ENCODE assay signal across 18 cellular contexts in genomic region chr13:43122706-43123268, GRCh38.
DNase-seq lines count a peak whose midpoint lies in the region; ATAC-seq and TF ChIP-seq lines count a peak whose summit lies in the region.
"Had no signal": no experiment of that assay in that cellular context is flagged by ENCODE, and none has a peak within 500 bp of the region (broad histone marks: within the 10 kb centered on the region; RNA-seq: fewer than 3 reads in every experiment).

No MANE protein-coding gene starts in this region.

- no peaks in the 10 kb centered on the region for H3K36me3 ChIP-seq in cardiac muscle cell
- H3K36me3 ChIP-seq in heart left ventricle = no peaks in the 10 kb centered on the region

- peak overlapping the region; percentile 32 for H3K27ac ChIP-seq in cardiac muscle cell
- H3K27ac ChIP-seq in heart left ventricle = no peak overlapping the region
- H3K27ac ChIP-seq: A549, C4-2B had no signal

- WGBS in heart left ventricle, 4 donors = 67 to 73% (median 69%) methylated on average over 6 of the region's 6 CpGs

- ATAC-seq in heart left ventricle = no peak
- ATAC-seq in GM18498 (IDR thresholded peaks at IDR 0.05; ENCODE audit: unreplicated experiment) = no peak
- ATAC-seq: A549, T-helper 17 cell had no signal

- no peaks in the 10 kb centered on the region for H3K27me3 ChIP-seq in cardiac muscle cell
- H3K27me3 ChIP-seq in heart left ventricle = no peaks in the 10 kb centered on the region

- DNase-seq in cardiac muscle cell (ENCODE audit: low read depth in 1 of 2, low spot score in 1 of 2) (no peak), heart left ventricle (no peak), NCI-H446 treated with DMSO at 0.1 percent for 48 hours (lab: John Stamatoyannopoulos, UW) (peak; percentile 92), cerebellum (ENCODE audit: low spot score) (peak; percentile 43), superior temporal gyrus (ENCODE audit: extremely low spot score) (peak; percentile 5), hippocampal formation (lab: John Stamatoyannopoulos, UW) (no peak)
- no peak for DNase-seq in stimulated activated CD4-positive, alpha-beta T cell treated with anti-CD3 and anti-CD28 coated beads, Interleukin-4, amount 100 ng/mL, for 24 hours
- DNase-seq: EL; H9; NCI-H1417 treated with DMSO at 0.1 percent for 48 hours; NCI-H2081 treated with DMSO at 0.1 percent for 48 hours; NCI-H510A treated with DMSO at 0.1 percent for 48 hours; NK-92 treated with Interleukin-12 subunit alpha and Interleukin-12 subunit beta, amount 100 ng/mL, for 24 hours; SHP77 treated with DMSO at 0.1 percent for 48 hours; T-helper 17 cell had no signal

- H3K4me1 ChIP-seq in cardiac muscle cell (ENCODE audit: low read depth) (peaks cover 17% of the 10 kb centered on the region), heart left ventricle (peaks cover 0 to 13% (median 8%) of the 10 kb centered on the region in 12 donors)
- H3K4me1 ChIP-seq: A549 had no signal

- TF ChIP-seq POLR2A in heart left ventricle (IDR thresholded peaks at IDR 0.05) = no peak

- H3K9me3 ChIP-seq in cardiac muscle cell (ENCODE audit: low read depth) (no peaks in the 10 kb centered on the region), heart left ventricle (no peaks in the 10 kb centered on the region)
- H3K9me3 ChIP-seq: A549 had no signal

- H3K4me3 ChIP-seq in cardiac muscle cell (no peak overlapping the region), heart left ventricle (no peak overlapping the region)
- H3K4me3 ChIP-seq: A549 had no signal

- TF ChIP-seq CTCF in cardiac muscle cell (IDR thresholded peaks at IDR 0.05; ENCODE audit: low read depth, low read length) (no peak), heart left ventricle (IDR thresholded peaks at IDR 0.05) (no peak)

- intact Hi-C loops in heart left ventricle (cut with DNase I) = no loop called here

Comparison
In these comparisons a context has a peak if more than half of its experiments do, and no peak if none do; other contexts are left out.
1. DNase-seq: peak in NCI-H446 treated with DMSO at 0.1 percent for 48 hours (single experiment), cerebellum (single experiment) and superior temporal gyrus (single experiment); none in cardiac muscle cell (0 of 2), heart left ventricle (0 of 5), hippocampal formation (0 of 2) and stimulated activated CD4-positive, alpha-beta T cell treated with anti-CD3 and anti-CD28 coated beads, Interleukin-4, amount 100 ng/mL, for 24 hours (single experiment).